ENCODE assay signal across 18 cellular contexts in the genomic region with DNA sequence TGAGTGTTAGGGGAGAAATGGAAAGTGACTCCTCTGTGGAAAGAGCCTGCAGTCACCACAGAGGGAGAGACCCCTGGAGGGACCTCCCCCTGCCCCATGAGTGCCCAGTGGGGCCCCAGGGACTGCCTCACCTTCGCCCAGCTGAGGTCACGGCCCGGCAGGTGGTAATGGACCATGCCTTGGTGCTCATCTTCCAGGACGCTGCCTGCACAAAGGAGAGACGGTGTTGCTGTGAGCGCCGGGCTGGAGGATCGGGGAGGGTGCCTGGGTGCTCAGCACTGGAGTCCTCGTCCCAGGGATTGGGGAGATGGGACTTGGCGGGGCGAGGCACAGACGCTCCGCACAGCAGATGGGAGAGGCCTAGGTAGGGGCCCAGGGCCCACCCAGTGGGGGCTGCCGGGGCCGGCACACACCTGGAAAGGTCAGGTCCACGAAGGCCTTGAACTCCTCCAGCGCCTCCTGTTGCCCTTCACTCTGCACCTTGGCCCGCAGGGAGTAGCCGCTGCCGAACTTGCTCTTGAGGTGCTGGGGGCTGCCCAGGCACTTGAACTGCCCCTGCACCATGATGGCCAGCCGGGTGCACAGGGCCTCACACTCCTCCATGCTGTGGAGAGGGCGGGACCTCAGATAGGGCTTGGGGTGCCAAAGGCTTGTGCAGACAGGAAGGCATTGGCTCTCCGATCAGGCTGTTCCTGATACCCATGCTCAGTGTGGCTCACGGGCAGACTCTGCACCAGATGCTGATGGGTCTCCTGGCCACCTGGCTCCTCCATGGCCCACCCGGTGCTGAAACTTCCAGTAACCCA. TPM values are rescaled to one million over a fixed set of nuclear protein-coding genes. Genes with fewer than 3 reads are reported as not detected.
"Had no signal": no experiment of that assay in that cellular context is flagged by ENCODE, and none has a peak within 500 bp of the region (broad histone marks: within the 10 kb centered on the region; RNA-seq: fewer than 3 reads in every experiment).

No MANE protein-coding gene starts in this region.

- H3K4me2 ChIP-seq: hepatocyte, neural progenitor cell had no signal

- H3K27me3 ChIP-seq: hepatocyte, neural progenitor cell, spleen, stomach, transverse colon had no signal

- H3K9me3 ChIP-seq: prostate gland, spleen, stomach, thoracic aorta, transverse colon had no signal

- H3K27ac ChIP-seq: foreskin keratinocyte, hepatocyte, neural progenitor cell, parathyroid adenoma, prostate gland, spleen, stomach, thoracic aorta, transverse colon had no signal

- ATAC-seq: foreskin keratinocyte, sciatic nerve had no signal

- H3K4me1 ChIP-seq: foreskin keratinocyte, neural progenitor cell, parathyroid adenoma, prostate gland, stomach, transverse colon had no signal

- H3K9ac ChIP-seq: parathyroid adenoma had no signal

- H3K36me3 ChIP-seq: neural progenitor cell, prostate gland, transverse colon had no signal

- H3K4me3 ChIP-seq: hepatocyte, neural progenitor cell, prostate gland, spleen, stomach, thoracic aorta, transverse colon had no signal

- H3K79me2 ChIP-seq: hepatocyte, parathyroid adenoma had no signal

- H2AFZ ChIP-seq: hepatocyte, neural progenitor cell, parathyroid adenoma had no signal

- DNase-seq: foreskin keratinocyte; head of caudate nucleus; left colon; naive B cell; occipital lobe; spleen; stimulated activated CD4-positive, alpha-beta T cell treated with anti-CD3 and anti-CD28 coated beads, Interleukin-2, amount 100 ng/mL, for 24 hours; stimulated activated CD4-positive, alpha-beta T cell treated with anti-CD3 and anti-CD28 coated beads, Interleukin-4, amount 100 ng/mL, for 4 hours; stimulated activated naive CD4-positive, alpha-beta T cell; stomach; substantia nigra; transverse colon had no signal

RNA-seq across cellular contexts. Expression of a gene that starts 41.4 kb away (rescaled TPM):
- total RNA-seq: stomach had no signal
